ENCODE assay signal across 8 cellular contexts in the genomic region with DNA sequence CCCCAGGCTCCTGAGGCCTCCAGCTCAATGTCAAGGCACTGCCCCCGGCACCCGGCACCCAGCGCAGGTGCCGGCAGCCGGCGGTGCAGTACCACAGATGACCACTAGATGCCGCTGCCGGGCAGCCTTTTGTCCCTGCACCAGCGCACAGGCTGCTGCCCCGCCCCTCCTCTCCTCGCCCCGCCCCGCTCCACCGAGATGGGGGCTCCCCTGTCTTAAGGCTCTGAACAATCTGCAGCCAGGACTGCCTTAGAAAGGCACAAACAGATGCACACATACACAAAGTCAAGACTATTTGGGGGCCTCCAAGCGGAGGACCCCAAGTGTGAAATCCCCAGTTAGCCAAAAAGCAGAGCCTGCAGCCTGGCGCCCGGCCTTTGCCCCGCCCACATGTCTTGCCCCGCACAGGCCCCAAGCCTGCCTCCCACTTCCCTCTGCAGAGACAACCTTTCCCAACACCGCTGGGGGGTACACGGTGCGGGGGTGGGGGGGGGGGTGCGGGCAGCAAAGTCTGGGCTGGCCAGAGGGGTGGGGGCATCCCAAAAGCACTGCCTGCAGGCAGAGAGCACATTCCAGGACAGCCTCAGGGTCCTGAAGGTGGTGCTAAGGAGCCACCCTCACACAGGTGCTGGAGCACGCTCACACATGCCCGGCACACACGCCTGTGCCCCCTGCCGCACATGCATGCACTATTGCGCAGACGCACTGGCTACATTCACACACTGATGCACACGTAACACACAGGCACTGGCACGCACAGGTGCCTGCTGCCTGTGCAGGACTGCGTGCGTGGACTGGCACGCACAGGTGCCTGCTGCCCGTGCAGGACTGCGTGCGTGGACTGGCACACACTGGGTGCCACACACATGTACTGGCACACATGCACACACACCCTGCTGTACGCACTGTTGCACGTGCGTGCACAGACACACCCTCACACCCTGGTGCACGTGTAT. TPM values are rescaled to one million over a fixed set of nuclear protein-coding genes. Genes with fewer than 3 reads are reported as not detected.
DNase-seq lines count a peak whose midpoint lies in the region; ATAC-seq and TF ChIP-seq lines count a peak whose summit lies in the region.

No MANE protein-coding gene starts in this region.

- no peaks in the 10 kb centered on the region for H3K27me3 Mint-ChIP-seq in T-helper 17 cell
- H3K27me3 Mint-ChIP-seq in activated naive CD8-positive, alpha-beta T cell treated with anti-CD3 and anti-CD28 coated beads, Interleukin-2, amount 50 U/mL, for 24 hours, result no peaks in the 10 kb centered on the region

- no peak overlapping the region for H3K4me3 ChIP-seq in A673 (ENCODE audit: low read depth, low read length, poor library complexity, severe bottlenecking)
- peak overlapping the region; percentile 26 for H3K4me3 ChIP-seq in retinal pigment epithelial cell (ENCODE audit: low read length)

- H3K9me3 ChIP-seq in A673 (ENCODE audit: low read depth, low read length, poor library complexity, severe bottlenecking) (peaks cover 7% of the 10 kb centered on the region), T-helper 17 cell (ENCODE audit: control insufficient read depth, low read length, poor library complexity, severe bottlenecking) (peaks cover 4% of the 10 kb centered on the region)

- POLR2A ChIA-PET in A673 (lab: Charles Lee; ENCODE audit: low non-redundant PET), result no interaction called here

- peak; percentile 83 for TF ChIP-seq RAD21 in Ishikawa (IDR thresholded peaks at IDR 0.05; ENCODE audit: low read depth)

- no peak overlapping the region for H3K27ac Mint-ChIP-seq in T-helper 17 cell
- H3K27ac Mint-ChIP-seq in activated naive CD8-positive, alpha-beta T cell treated with anti-CD3 and anti-CD28 coated beads, Interleukin-2, amount 50 U/mL, for 24 hours, result no peak overlapping the region

- no TSS peak for BruUV-seq in A673 (replicated peaks; lab: Mats Ljungman, UMichigan)

- peaks cover 5% of the 10 kb centered on the region for H3K4me1 Mint-ChIP-seq in T-helper 17 cell
- peaks cover 2% of the 10 kb centered on the region for H3K4me1 Mint-ChIP-seq in activated naive CD8-positive, alpha-beta T cell treated with anti-CD3 and anti-CD28 coated beads, Interleukin-2, amount 50 U/mL, for 24 hours

- DNase-seq in A673 (ENCODE audit: low spot score) (peak; percentile 79), T-helper 17 cell (peak; percentile 80 to 81 (median 80)), left ventricle myocardium superior (peak; percentile 87), retinal pigment epithelial cell (ENCODE audit: low read depth) (no peak)
- DNase-seq in activated naive CD8-positive, alpha-beta T cell treated with anti-CD3 and anti-CD28 coated beads, Interleukin-2, amount 50 U/mL, for 24 hours, result peak; percentile 91

- intact Hi-C loops in A673 (cut with micrococcal nuclease; ENCODE audit: unreplicated experiment) (loop anchor here (1.0 to 2.0 kb wide), 2 partner anchors 128 to 233 kb away; no protein-coding TSS in a partner anchor), left ventricle myocardium superior (cut with micrococcal nuclease) (loop anchor here (5.0 kb wide), 1 partner anchor 126 kb away; no protein-coding TSS in a partner anchor)

- no peaks in the 10 kb centered on the region for H3K27me3 ChIP-seq in A673 (replicated peaks; ENCODE audit: insufficient read depth, low read depth, low read length, poor library complexity)

- H3K4me3 Mint-ChIP-seq in T-helper 17 cell, result peak overlapping the region; percentile 28
- peak overlapping the region; percentile 24 for H3K4me3 Mint-ChIP-seq in activated naive CD8-positive, alpha-beta T cell treated with anti-CD3 and anti-CD28 coated beads, Interleukin-2, amount 50 U/mL, for 24 hours

- H3K36me3 Mint-ChIP-seq in T-helper 17 cell (ENCODE audit: low read depth), result peaks cover 2% of the 10 kb centered on the region
- H3K36me3 Mint-ChIP-seq in activated naive CD8-positive, alpha-beta T cell treated with anti-CD3 and anti-CD28 coated beads, Interleukin-2, amount 50 U/mL, for 24 hours (ENCODE audit: low read depth), result no peaks in the 10 kb centered on the region

- H3K27ac ChIP-seq in A673 (ENCODE audit: low read depth, low read length, poor library complexity, severe bottlenecking), result no peak overlapping the region

- peaks cover 14% of the 10 kb centered on the region for H3K9me3 Mint-ChIP-seq in activated naive CD8-positive, alpha-beta T cell treated with anti-CD3 and anti-CD28 coated beads, Interleukin-2, amount 50 U/mL, for 24 hours

- CTCF ChIA-PET in A673 (lab: Charles Lee), result interaction anchor here (0.5 to 1.9 kb wide), 12 partner anchors 8 to 1388 kb away, joined by 3 to 28 read pairs (median 4); no protein-coding TSS in a partner anchor

- H3K36me3 ChIP-seq in A673 (ENCODE audit: insufficient read depth, low read length, poor library complexity, severe bottlenecking), result no peaks in the 10 kb centered on the region

- TF ChIP-seq CTCF in A673 (conservative IDR thresholded peaks at IDR 0.05; ENCODE audit: low read depth, low read length) (peak; percentile 98), retinal pigment epithelial cell (conservative IDR thresholded peaks at IDR 0.05; ENCODE audit: low read depth, low read length) (peak; percentile 94)

- ATAC-seq in GM18498 (IDR thresholded peaks at IDR 0.05; ENCODE audit: unreplicated experiment) (peak; percentile 79), T-helper 17 cell (peak; percentile 94), left ventricle myocardium superior (peak; percentile 85), GM19328 (IDR thresholded peaks at IDR 0.05; ENCODE audit: unreplicated experiment) (no peak)
- peak; percentile 75 for ATAC-seq in activated naive CD8-positive, alpha-beta T cell treated with anti-CD3 and anti-CD28 coated beads, Interleukin-2, amount 50 U/mL, for 24 hours

- H3K4me1 ChIP-seq in A673 (ENCODE audit: insufficient read depth, low read length, poor library complexity, severe bottlenecking), result no peaks in the 10 kb centered on the region

- no peak for TF ChIP-seq EP300 in Ishikawa (IDR thresholded peaks at IDR 0.05; ENCODE audit: borderline replicate concordance)

TF ChIP-seq in Ishikawa, 13 proteins besides CTCF, POLR2A, EP300 and RAD21:
- no peak for TF ChIP-seq USF1 (IDR thresholded peaks at IDR 0.05)
- 0 out of 2 replicates have a peak, but pooled peaks have one; percentile 33 for TF ChIP-seq TEAD4 (IDR thresholded peaks at IDR 0.05)

RNA-seq across cellular contexts. Expression of gene ARHGEF16, which starts 37.1 kb away (rescaled TPM):
- total RNA-seq in A673 (2021) (8.9 and 11.2 TPM in 2 replicates), T-helper 17 cell (under 1 TPM in 1 of 2 donors, not detected in 1; 0.10 TPM), left ventricle myocardium superior (1.7 TPM)
